ENCODE assay signal across 8 cellular contexts in the genomic region with DNA sequence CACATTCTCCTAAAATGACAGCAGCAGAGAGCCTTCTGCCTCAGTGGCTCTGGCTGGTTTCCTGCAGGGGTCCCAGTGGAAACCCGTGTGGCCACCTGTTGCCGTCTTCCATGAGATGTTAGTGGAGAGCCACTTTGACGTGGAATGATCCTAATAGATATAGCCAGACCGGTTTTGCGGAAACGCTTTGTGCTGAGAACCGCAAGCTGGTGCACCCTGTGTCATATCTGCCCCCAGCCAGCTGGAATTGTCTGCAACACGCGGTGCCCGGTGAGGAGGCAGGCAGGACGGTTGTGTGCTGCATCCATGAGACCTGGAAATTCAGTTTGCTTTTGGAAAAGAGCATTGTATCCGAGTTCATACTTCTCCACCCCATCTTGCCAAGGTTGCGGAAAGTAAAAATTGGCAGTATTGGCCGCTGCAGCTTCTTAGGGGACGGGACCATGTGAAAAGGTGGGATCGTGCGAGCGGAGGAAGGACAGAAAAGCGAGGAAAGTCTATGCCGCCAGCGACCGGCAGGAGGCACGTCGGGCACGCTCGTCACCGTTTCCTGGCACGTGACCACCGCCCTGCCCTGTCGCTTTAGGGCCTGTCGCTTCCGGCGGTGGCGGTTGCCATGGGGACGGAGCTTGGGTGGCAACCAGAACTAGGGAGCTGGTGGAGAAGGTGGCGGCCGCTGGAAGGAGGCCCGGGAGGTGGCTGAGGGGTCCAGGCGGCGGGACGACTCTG. TPM values are rescaled to one million over a fixed set of nuclear protein-coding genes. Genes with fewer than 3 reads are reported as not detected.
A peak's percentile ranks its signal among the peaks of the same experiment; 100 is the strongest.
DNase-seq lines count a peak whose midpoint lies in the region; ATAC-seq and TF ChIP-seq lines count a peak whose summit lies in the region.

A gene with protein sequence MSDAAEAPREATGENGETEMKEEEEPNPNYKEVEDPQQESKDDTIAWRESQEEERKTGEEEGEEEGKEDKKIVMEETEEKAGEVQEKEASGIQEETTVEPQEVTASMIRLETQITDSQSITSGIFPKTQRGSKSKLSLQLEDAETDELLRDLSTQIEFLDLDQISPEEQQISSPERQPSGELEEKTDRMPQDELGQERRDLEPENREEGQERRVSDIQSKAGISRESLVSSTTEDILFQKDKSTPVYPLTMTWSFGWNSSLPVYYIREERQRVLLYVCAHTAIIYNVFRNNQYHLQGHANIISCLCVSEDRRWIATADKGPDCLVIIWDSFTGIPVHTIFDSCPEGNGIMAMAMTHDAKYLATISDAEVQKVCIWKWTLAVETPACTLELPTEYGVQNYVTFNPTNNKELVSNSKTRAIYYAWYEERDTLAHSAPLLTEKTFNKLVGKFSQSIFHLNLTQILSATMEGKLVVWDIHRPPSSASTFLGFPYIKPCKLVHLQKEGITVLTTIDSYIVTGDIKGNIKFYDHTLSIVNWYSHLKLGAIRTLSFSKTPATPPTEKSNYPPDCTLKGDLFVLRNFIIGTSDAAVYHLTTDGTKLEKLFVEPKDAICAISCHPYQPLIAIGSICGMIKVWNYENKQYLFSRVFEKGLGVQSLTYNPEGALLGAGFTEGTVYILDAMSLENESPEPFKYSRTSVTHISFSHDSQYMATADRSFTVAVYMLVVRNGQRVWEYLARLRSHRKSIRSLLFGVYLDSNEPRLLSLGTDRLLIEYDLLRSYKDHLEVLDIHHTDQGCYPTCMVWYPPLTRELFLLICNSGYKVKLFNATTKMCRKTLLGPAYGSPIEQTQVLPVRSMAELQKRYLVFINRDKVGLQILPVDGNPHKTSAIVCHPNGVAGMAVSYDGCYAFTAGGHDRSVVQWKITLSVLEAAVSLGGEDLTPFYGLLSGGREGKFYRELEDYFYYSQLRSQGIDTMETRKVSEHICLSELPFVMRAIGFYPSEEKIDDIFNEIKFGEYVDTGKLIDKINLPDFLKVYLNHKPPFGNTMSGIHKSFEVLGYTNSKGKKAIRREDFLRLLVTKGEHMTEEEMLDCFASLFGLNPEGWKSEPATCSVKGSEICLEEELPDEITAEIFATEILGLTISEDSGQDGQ (plus strand): TSS at position 643 of the 729 bp plus-strand sequence. CDS start 2,714 bp downstream, outside the sequence.

- H3K27me3 ChIP-seq in dorsolateral prefrontal cortex (no peaks in the 10 kb centered on the region), lower lobe of right lung (ENCODE audit: low read depth) (no peaks in the 10 kb centered on the region)

- H3K27ac ChIP-seq in dorsolateral prefrontal cortex, result peak within 1 kb of the TSS in 53 of 59 donors; percentile 4 to 83 (median 53)
- H3K27ac ChIP-seq in lower lobe of right lung, result peak within 1 kb of the TSS; percentile 70

- H3K4me3 ChIP-seq in dorsolateral prefrontal cortex (peak within 1 kb of the TSS; percentile 42 to 79 (median 62)), lower lobe of right lung (peak within 1 kb of the TSS; percentile 57)

- in situ Hi-C loops in GM13977 (cut with MboI; ENCODE audit: low pct_unique_long_range_greater_than_20kb, low sequenced_read_pairs, unreplicated experiment), result no loop called here

- peaks cover 5% of the 10 kb centered on the region for H3K4me1 ChIP-seq in lower lobe of right lung

- no peaks in the 10 kb centered on the region for H3K9me3 ChIP-seq in lower lobe of right lung

- intact Hi-C loops in dorsolateral prefrontal cortex (cut with DNase I), result loop anchor here (5.0 to 10.0 kb wide), 2 partner anchors 104 to 207 kb away; a partner anchor contains a TSS
- intact Hi-C loops in lower lobe of right lung (cut with DNase I), result no loop called here

- DNase-seq in GM13977 (ENCODE audit: low spot score) (peak; percentile 95), NCI-H2107 (lab: John Stamatoyannopoulos, UW) (peak; percentile 91), dorsolateral prefrontal cortex (peak; percentile 86 to 98 (median 93)), lower lobe of right lung (peak; percentile 100), OCI-M1 (lab: John Stamatoyannopoulos, UW) (no peak)
- DNase-seq in activated CD4-positive, alpha-beta T cell treated with anti-CD3 and anti-CD28 coated beads, Interleukin-2, amount 50 U/mL, for 24 hours (ENCODE audit: low read depth in 1 of 2, low spot score in 1 of 2), result peak; percentile 79 to 94
- peak; percentile 86 to 89 (median 89) for DNase-seq in stimulated activated CD4-positive, alpha-beta T cell treated with anti-CD3 and anti-CD28 coated beads, TNF-alpha, amount 100 ng/mL, for 1 hour (ENCODE audit: low read depth in 3 of 3, low spot score in 1 of 3)

- ATAC-seq in HG02938 (IDR thresholded peaks at IDR 0.05; ENCODE audit: unreplicated experiment), result peak; percentile 67
- peak; percentile 98 to 99 for ATAC-seq in lower lobe of right lung

- TF ChIP-seq CTCF in GM13977 (IDR thresholded peaks at IDR 0.05; ENCODE audit: extremely low read depth, insufficient read depth, missing control alignments), result peak; percentile 57
- peak in 55 of 56 donors; percentile 17 to 95 (median 67) for TF ChIP-seq CTCF in dorsolateral prefrontal cortex (IDR thresholded peaks at IDR 0.05 in 54 of 56, conservative IDR thresholded peaks at IDR 0.05 in 2 of 56; ENCODE audit: low read depth in 1 of 56, partially characterized antibody in 56 of 56)
- TF ChIP-seq CTCF in lower lobe of right lung (IDR thresholded peaks at IDR 0.05), result peak; percentile 70

- H3K36me3 ChIP-seq in lower lobe of right lung, result peaks cover 48% of the 10 kb centered on the region

RNA-seq across cellular contexts. Expression of the gene that starts here (rescaled TPM):
- 10 to 100 TPM in 7 of 120 experiments, 1 to 10 TPM in 113; 3.0 to 12.4 (median 6.6) TPM for total RNA-seq in dorsolateral prefrontal cortex
- 8.2 TPM for total RNA-seq in lower lobe of right lung
